ENCODE assay signal across 8 cellular contexts in genomic region chr11:118252688-118253087, GRCh38. TPM values are rescaled to one million over a fixed set of nuclear protein-coding genes. Genes with fewer than 3 reads are reported as not detected.
DNase-seq lines count a peak whose midpoint lies in the region; FAIRE-seq and TF ChIP-seq lines count a peak whose summit lies in the region.

No MANE protein-coding gene starts in this region.

- H3K4me1 ChIP-seq in colonic mucosa = no peaks in the 10 kb centered on the region
- H3K4me1 ChIP-seq in osteoblast (ENCODE audit: insufficient read depth, low read length) = peaks cover 2% of the 10 kb centered on the region

- H3K4me3 ChIP-seq in Jurkat, Clone E6-1 (ENCODE audit: low read length) = peak overlapping the region; percentile 69
- H3K4me3 ChIP-seq in colonic mucosa (peak overlapping the region; percentile 51), osteoblast (ENCODE audit: insufficient read depth, low read length) (no peak overlapping the region)

- H3K4me2 ChIP-seq in osteoblast (ENCODE audit: insufficient read depth, low read length) = peak overlapping the region; percentile 96

- no peaks in the 10 kb centered on the region for H3K27me3 ChIP-seq in colonic mucosa
- H3K27me3 ChIP-seq in osteoblast (ENCODE audit: insufficient read depth, low read length) = peaks cover 20% of the 10 kb centered on the region

- H3K9me3 ChIP-seq in colonic mucosa (no peaks in the 10 kb centered on the region), osteoblast (ENCODE audit: low read depth, low read length) (no peaks in the 10 kb centered on the region)

- no peak overlapping the region for H3K9ac ChIP-seq in colonic mucosa (ENCODE audit: low read depth in 2 of 2, low read length in 2 of 2)

- intact Hi-C loops in colonic mucosa (cut with DNase I) = no loop called here

- H3K79me2 ChIP-seq in osteoblast (ENCODE audit: insufficient read depth, low read length) = no peaks in the 10 kb centered on the region

- no peaks in the 10 kb centered on the region for H3K36me3 ChIP-seq in colonic mucosa
- H3K36me3 ChIP-seq in osteoblast (ENCODE audit: insufficient read depth, low read length) = no peaks in the 10 kb centered on the region

- H3K27ac ChIP-seq in colonic mucosa (peak overlapping the region; percentile 79), osteoblast (ENCODE audit: low read depth, low read length) (no peak overlapping the region)

- H2AFZ ChIP-seq in osteoblast (ENCODE audit: low read length) = peak overlapping the region; percentile 99

- no peaks in the 10 kb centered on the region for H4K20me1 ChIP-seq in osteoblast (ENCODE audit: insufficient read depth, low read length)

- TF ChIP-seq CTCF in colonic mucosa (IDR thresholded peaks at IDR 0.05) = no peak
- TF ChIP-seq CTCF in osteoblast (IDR thresholded peaks at IDR 0.05; ENCODE audit: extremely low read depth, low read depth, low read length) = no peak
- TF ChIP-seq CTCF in GM10266 (IDR thresholded peaks at IDR 0.05; ENCODE audit: control insufficient read depth, insufficient read depth, low read depth, missing control alignments) = no peak

- TF ChIP-seq POLR2A in GM12891 (IDR thresholded peaks at IDR 0.05; ENCODE audit: low read depth, low read length) = no peak

- FAIRE-seq in GM12891 (lab: Jason Lieb, UNC) = peak; percentile 31

- no peak for DNase-seq in GM12891 (ENCODE audit: insufficient read length, low spot score)
- DNase-seq in Jurkat, Clone E6-1 (ENCODE audit: low read depth, low spot score) = no peak
- DNase-seq in colonic mucosa = no peak
- DNase-seq in osteoblast (ENCODE audit: insufficient read length, low spot score, missing footprints) = no peak
- no peak for DNase-seq in NCI-H2029 (lab: John Stamatoyannopoulos, UW)
- no peak for DNase-seq in GM10266 (ENCODE audit: extremely low spot score)
- DNase-seq in stimulated activated CD4-positive, alpha-beta T cell treated with anti-CD3 and anti-CD28 coated beads, Interleukin-4, amount 100 ng/mL, for 24 hours = no peak
- DNase-seq in KBM-7 = no peak

- in situ Hi-C loops in KBM-7 (cut with MboI; ENCODE audit: low pct_unique_long_range_greater_than_20kb, low sequenced_read_pairs) = no loop called here

TF ChIP-seq in GM12891, 5 proteins besides CTCF, POLR2A, EP300 and RAD21:
- TF ChIP-seq PAX5 (IDR thresholded peaks at IDR 0.05; ENCODE audit: insufficient read depth, low read length, severe bottlenecking) = no peak
- TF ChIP-seq SPI1 (IDR thresholded peaks at IDR 0.05; ENCODE audit: low read depth, low read length) = peak; percentile 90

RNA-seq across cellular contexts. Expression of gene MPZL3, which starts 0.5 kb away (rescaled TPM):
- 2.0 TPM for polyA plus RNA-seq in GM12891 (2012; ENCODE audit: low read depth, missing spikeins)
- polyA plus RNA-seq in Jurkat, Clone E6-1 (2012; ENCODE audit: insufficient read depth, insufficient read length) = 0.73 TPM
- total RNA-seq in colonic mucosa = 10 to 100 TPM; 10.9 to 27.8 TPM
- total RNA-seq in osteoblast = 1.5 and 1.8 TPM in 2 replicates

RNA-seq across cellular contexts. Expression of gene MPZL2, which starts 11.4 kb away (rescaled TPM):
- polyA plus RNA-seq in GM12891 (2012; ENCODE audit: low read depth, missing spikeins) = 0.21 TPM
- polyA plus RNA-seq in Jurkat, Clone E6-1 (2012; ENCODE audit: insufficient read depth, insufficient read length) = not detected
- total RNA-seq in colonic mucosa (100 to 1,000 TPM in 1 of 2 donors, 10 to 100 TPM in 1; 58.8 to 114 TPM), osteoblast (not detected in 2 replicates)

RNA-seq across cellular contexts. Expression of gene JAML, which starts 27.9 kb away (rescaled TPM):
- 3.8 TPM for polyA plus RNA-seq in GM12891 (2012; ENCODE audit: low read depth, missing spikeins)
- polyA plus RNA-seq in Jurkat, Clone E6-1 (2012; ENCODE audit: insufficient read depth, insufficient read length) = 8.0 TPM
- total RNA-seq in colonic mucosa = 10 to 100 TPM in 1 of 2 donors, 1 to 10 TPM in 1; 3.3 to 12.0 TPM
- not detected in 2 replicates for total RNA-seq in osteoblast

RNA-seq across cellular contexts. Expression of gene CD3E, which starts 51.8 kb away (rescaled TPM):
- polyA plus RNA-seq in GM12891 (2012; ENCODE audit: low read depth, missing spikeins) = 5.1 TPM
- 926 TPM for polyA plus RNA-seq in Jurkat, Clone E6-1 (2012; ENCODE audit: insufficient read depth, insufficient read length)
- 1 to 10 TPM; 4.3 to 5.7 TPM for total RNA-seq in colonic mucosa
- not detected in 2 replicates for total RNA-seq in osteoblast

Comparison
In these comparisons a context has a peak if more than half of its experiments do, and no peak if none do; other contexts are left out.
1. RNA of gene MPZL2, which starts 11.4 kb away (total RNA-seq): 58.8 to 114 TPM in colonic mucosa; not detected in osteoblast; every median in the first group is over 10 times any median in the second.